In the genomic region with DNA sequence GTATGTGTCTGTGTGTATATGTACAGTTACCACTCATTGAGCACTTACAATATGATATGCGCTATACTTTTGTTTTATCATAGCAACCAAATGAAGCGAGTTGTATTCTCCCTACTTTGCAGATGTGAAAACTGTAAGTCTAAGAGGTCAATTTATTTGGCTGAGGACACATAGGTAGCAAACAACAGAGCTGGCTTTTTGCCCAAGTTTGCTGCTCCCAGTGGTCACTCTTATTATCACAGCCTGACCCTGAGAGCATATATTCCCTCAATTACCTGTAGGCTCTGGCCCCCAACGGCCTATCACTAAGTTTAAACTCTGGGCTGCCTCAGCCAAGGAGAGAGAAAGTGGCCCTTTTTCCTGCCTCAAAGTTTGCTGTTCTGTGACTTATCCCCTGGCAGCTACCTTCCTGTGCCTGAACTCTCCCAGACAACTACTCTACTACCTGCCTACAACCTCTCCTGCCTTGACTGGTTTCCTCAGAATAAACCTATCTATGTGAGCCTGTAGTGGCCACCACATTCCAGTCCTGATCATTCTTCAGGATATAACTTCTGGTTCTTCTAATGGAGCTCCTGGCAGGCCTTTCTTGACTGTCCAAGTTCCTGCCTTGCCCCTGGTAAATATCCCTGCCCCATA, we compare ENCODE assay signal across 10 cellular contexts.
A peak's percentile ranks its signal among the peaks of the same experiment; 100 is the strongest.
DNase-seq lines count a peak whose midpoint lies in the region; ATAC-seq and TF ChIP-seq lines count a peak whose summit lies in the region.
"Had no signal": no experiment of that assay in that cellular context is flagged by ENCODE, and none has a peak within 500 bp of the region (broad histone marks: within the 10 kb centered on the region; RNA-seq: fewer than 3 reads in every experiment).

No MANE protein-coding gene starts in this region.

- DNase-seq in AML-193 (lab: John Stamatoyannopoulos, UW) (peak; percentile 11 to 32), NCI-H1105 (lab: John Stamatoyannopoulos, UW) (peak; percentile 1), endodermal cell (peak; percentile 89), smooth muscle cell (lab: John Stamatoyannopoulos, UW; ENCODE audit: unreplicated experiment) (no peak), left ventricle myocardium superior (no peak)
- DNase-seq in activated CD4-positive, alpha-beta memory T cell treated with anti-CD3 and anti-CD28 coated beads for 36 hours: no peak

- TF ChIP-seq CTCF in endodermal cell (conservative IDR thresholded peaks at IDR 0.05) (peak; percentile 80), smooth muscle cell (IDR thresholded peaks at IDR 0.05; ENCODE audit: borderline replicate concordance, insufficient read depth, poor library complexity, severe bottlenecking) (peak; percentile 39)

- H3K36me3 ChIP-seq in endodermal cell (ENCODE audit: control insufficient read depth, insufficient read depth, low read length): no peaks in the 10 kb centered on the region
- no peaks in the 10 kb centered on the region for H3K36me3 ChIP-seq in smooth muscle cell (ENCODE audit: low read depth)
- H3K36me3 ChIP-seq: Peyer's patch had no signal

- H3K27me3 Mint-ChIP-seq in endodermal cell (ENCODE audit: insufficient read depth): no peaks in the 10 kb centered on the region
- no peaks in the 10 kb centered on the region for H3K27me3 Mint-ChIP-seq in activated CD4-positive, alpha-beta memory T cell treated with anti-CD3 and anti-CD28 coated beads for 36 hours

- no peak overlapping the region for H3K27ac Mint-ChIP-seq in endodermal cell
- H3K27ac Mint-ChIP-seq in activated CD4-positive, alpha-beta memory T cell treated with anti-CD3 and anti-CD28 coated beads for 36 hours: no peak overlapping the region

- H3K27ac ChIP-seq in endodermal cell (ENCODE audit: low read depth, low read length) (no peak overlapping the region), smooth muscle cell (ENCODE audit: low read depth) (no peak overlapping the region)
- H3K27ac ChIP-seq: Peyer's patch had no signal

- WGBS in endodermal cell (ENCODE audit: insufficient coverage in 1 of 2, insufficient read length in 1 of 2), 2 experiments: 81 to 83% methylated on average over 2 to 3 of the region's 3 CpGs
- WGBS in smooth muscle cell (ENCODE audit: low lambda C conversion rate): 60% methylated on average over 3 of the region's 3 CpGs

- CTCF ChIA-PET in activated CD4-positive, alpha-beta memory T cell treated with anti-CD3 and anti-CD28 coated beads for 36 hours (lab: Charles Lee): interaction anchor here (0.6 kb wide), 2 partner anchors 16 to 367 kb away, joined by 3 read pairs; no protein-coding TSS in a partner anchor

- H3K9ac ChIP-seq in endodermal cell (ENCODE audit: extremely low read depth, low read length, poor library complexity, severe bottlenecking) (no peak overlapping the region), smooth muscle cell (ENCODE audit: low read depth) (no peak overlapping the region)

- peaks cover 11% of the 10 kb centered on the region for H3K9me3 Mint-ChIP-seq in endodermal cell
- H3K9me3 Mint-ChIP-seq in activated CD4-positive, alpha-beta memory T cell treated with anti-CD3 and anti-CD28 coated beads for 36 hours: peaks cover 3% of the 10 kb centered on the region

- H3K4me1 Mint-ChIP-seq in endodermal cell: no peaks in the 10 kb centered on the region
- no peaks in the 10 kb centered on the region for H3K4me1 Mint-ChIP-seq in activated CD4-positive, alpha-beta memory T cell treated with anti-CD3 and anti-CD28 coated beads for 36 hours (ENCODE audit: low read depth)

- no peaks in the 10 kb centered on the region for H3F3A ChIP-seq in smooth muscle cell (ENCODE audit: low read depth)

- H3K4me2 ChIP-seq in smooth muscle cell: no peak overlapping the region

- H3K9me3 ChIP-seq in endodermal cell (ENCODE audit: control insufficient read depth, low read length) (peaks cover 5% of the 10 kb centered on the region), smooth muscle cell (replicated peaks; ENCODE audit: low read depth) (no peaks in the 10 kb centered on the region)
- H3K9me3 ChIP-seq: Peyer's patch had no signal

- H3K4me3 ChIP-seq in endodermal cell (ENCODE audit: low read length) (no peak overlapping the region), smooth muscle cell (no peak overlapping the region)
- H3K4me3 ChIP-seq: Peyer's patch had no signal

- intact Hi-C loops in activated CD4-positive, alpha-beta memory T cell treated with anti-CD3 and anti-CD28 coated beads for 36 hours (cut with micrococcal nuclease): no loop called here
- intact Hi-C loops in left ventricle myocardium superior (cut with micrococcal nuclease): no loop called here

- H3K4me3 Mint-ChIP-seq in endodermal cell: no peak overlapping the region
- no peak overlapping the region for H3K4me3 Mint-ChIP-seq in activated CD4-positive, alpha-beta memory T cell treated with anti-CD3 and anti-CD28 coated beads for 36 hours

- H3K36me3 Mint-ChIP-seq in endodermal cell (ENCODE audit: low read depth): no peaks in the 10 kb centered on the region
- H3K36me3 Mint-ChIP-seq in activated CD4-positive, alpha-beta memory T cell treated with anti-CD3 and anti-CD28 coated beads for 36 hours: no peaks in the 10 kb centered on the region

- no peaks in the 10 kb centered on the region for H4K20me1 ChIP-seq in smooth muscle cell (ENCODE audit: low read depth)

- ATAC-seq in GM18520 (IDR thresholded peaks at IDR 0.05; ENCODE audit: unreplicated experiment): peak; percentile 69
- peak; percentile 83 for ATAC-seq in HG02840 (IDR thresholded peaks at IDR 0.05; ENCODE audit: low FRiP score, unreplicated experiment)
- no peak for ATAC-seq in left ventricle myocardium superior
- ATAC-seq: left colon had no signal

- H3K4me1 ChIP-seq in endodermal cell (ENCODE audit: control insufficient read depth, insufficient read depth, low read length) (no peaks in the 10 kb centered on the region), smooth muscle cell (ENCODE audit: low read depth) (no peaks in the 10 kb centered on the region)
- H3K4me1 ChIP-seq: Peyer's patch had no signal

- POLR2A ChIA-PET in activated CD4-positive, alpha-beta memory T cell treated with anti-CD3 and anti-CD28 coated beads for 36 hours (lab: Charles Lee): no interaction called here

- H3K79me2 ChIP-seq in smooth muscle cell (ENCODE audit: low read depth): no peaks in the 10 kb centered on the region

- no peaks in the 10 kb centered on the region for H3K27me3 ChIP-seq in endodermal cell (ENCODE audit: control insufficient read depth, insufficient read depth, low read length, poor library complexity, severe bottlenecking)
- no peaks in the 10 kb centered on the region for H3K27me3 ChIP-seq in smooth muscle cell (ENCODE audit: low read depth)
- H3K27me3 ChIP-seq: Peyer's patch had no signal

- no peak overlapping the region for H2AFZ ChIP-seq in smooth muscle cell (ENCODE audit: low read depth)

Comparison
In these comparisons a context has a peak if more than half of its experiments do, and no peak if none do; other contexts are left out.
1. DNase-seq: peak in AML-193 (2 of 2), NCI-H1105 (single experiment) and endodermal cell (single experiment); none in smooth muscle cell (single experiment), activated CD4-positive, alpha-beta memory T cell treated with anti-CD3 and anti-CD28 coated beads for 36 hours (single experiment) and left ventricle myocardium superior (single experiment).